14 cellular contexts compared by ENCODE assay signal in genomic region chr7:23021581-23021980, GRCh38. TPM values are rescaled to one million over a fixed set of nuclear protein-coding genes. Genes with fewer than 3 reads are reported as not detected.
DNase-seq lines count a peak whose midpoint lies in the region; TF ChIP-seq lines count a peak whose summit lies in the region.
"Had no signal": no experiment of that assay in that cellular context is flagged by ENCODE, and none has a peak within 500 bp of the region (broad histone marks: within the 10 kb centered on the region; RNA-seq: fewer than 3 reads in every experiment).

No MANE protein-coding gene starts in this region.

- H3K27ac ChIP-seq in GM23248: peak overlapping the region; percentile 93
- peak overlapping the region; percentile 94 for H3K27ac ChIP-seq in mammary epithelial cell (ENCODE audit: insufficient read depth, low read depth, low read length)
- H3K27ac ChIP-seq in osteoblast (ENCODE audit: low read depth, low read length): peak overlapping the region; percentile 79
- H3K27ac ChIP-seq: SJCRH30, thyroid gland, WERI-Rb-1 had no signal

- H3K9me3 ChIP-seq in GM23248 (ENCODE audit: low read depth): no peaks in the 10 kb centered on the region
- no peaks in the 10 kb centered on the region for H3K9me3 ChIP-seq in mammary epithelial cell (replicated peaks; ENCODE audit: insufficient read depth, low read length)
- H3K9me3 ChIP-seq in osteoblast (ENCODE audit: low read depth, low read length): no peaks in the 10 kb centered on the region
- H3K9me3 ChIP-seq: thyroid gland had no signal

- H3K4me1 ChIP-seq in GM23248 (ENCODE audit: insufficient read depth) (peaks cover 28% of the 10 kb centered on the region), mammary epithelial cell (ENCODE audit: insufficient read depth, low read length) (peaks cover 35% of the 10 kb centered on the region), osteoblast (ENCODE audit: insufficient read depth, low read length) (peaks cover 20% of the 10 kb centered on the region)
- H3K4me1 ChIP-seq: thyroid gland had no signal

- 10 to 11% methylated on average over 1 of the region's 1 CpG for WGBS in GM23248 (ENCODE audit: low coverage in 1 of 2, low lambda C conversion rate in 2 of 2, missing lambda C conversion rate in 2 of 2), 2 experiments
- 94% methylated on average over 1 of the region's 1 CpG for WGBS in mammary epithelial cell (ENCODE audit: low coverage, missing lambda C conversion rate)

- H3K27me3 ChIP-seq in GM23248 (replicated peaks; ENCODE audit: insufficient read depth) (no peaks in the 10 kb centered on the region), mammary epithelial cell (ENCODE audit: insufficient read depth, low read length) (no peaks in the 10 kb centered on the region), osteoblast (ENCODE audit: insufficient read depth, low read length) (no peaks in the 10 kb centered on the region)
- H3K27me3 ChIP-seq: SJCRH30, thyroid gland had no signal

- H2AFZ ChIP-seq in GM23248: no peak overlapping the region
- H2AFZ ChIP-seq in mammary epithelial cell (ENCODE audit: low read depth, low read length): peak overlapping the region; percentile 82
- no peak overlapping the region for H2AFZ ChIP-seq in osteoblast (ENCODE audit: low read length)

- CTCF ChIA-PET in mammary epithelial cell (lab: Charles Lee; ENCODE audit: low non-redundant PET): interaction anchor here (0.5 to 0.6 kb wide), 2 partner anchors 51 to 144 kb away, joined by 3 to 4 read pairs; no protein-coding TSS in a partner anchor

- no peaks in the 10 kb centered on the region for H3K79me2 ChIP-seq in GM23248 (ENCODE audit: insufficient read depth)
- no peaks in the 10 kb centered on the region for H3K79me2 ChIP-seq in mammary epithelial cell (ENCODE audit: insufficient read depth, low read length)
- no peaks in the 10 kb centered on the region for H3K79me2 ChIP-seq in osteoblast (ENCODE audit: insufficient read depth, low read length)

- H4K20me1 ChIP-seq in GM23248 (ENCODE audit: insufficient read depth) (no peaks in the 10 kb centered on the region), mammary epithelial cell (ENCODE audit: insufficient read depth, low read length) (no peaks in the 10 kb centered on the region), osteoblast (ENCODE audit: insufficient read depth, low read length) (no peaks in the 10 kb centered on the region)

- no peaks in the 10 kb centered on the region for H3K9me2 ChIP-seq in GM23248 (ENCODE audit: insufficient read depth)

- in situ Hi-C loops in GM23248 (cut with MboI): no loop called here
- in situ Hi-C loops in mammary epithelial cell (cut with MboI; ENCODE audit: low sequenced_read_pairs in 2 of 2): no loop called here

- H3K9ac ChIP-seq in GM23248 (no peak overlapping the region; the same call in 1 of the 2 replicates), mammary epithelial cell (ENCODE audit: insufficient read depth, low read length) (no peak overlapping the region)

- peak overlapping the region; percentile 44; the same call in 1 of the 2 replicates for H3K4me3 ChIP-seq in GM23248
- H3K4me3 ChIP-seq in mammary epithelial cell (replicated peaks in 1 of 3; ENCODE audit: insufficient read depth in 1 of 3, low read depth in 2 of 3, low read length in 3 of 3): no peak overlapping the region
- no peak overlapping the region for H3K4me3 ChIP-seq in osteoblast (ENCODE audit: insufficient read depth, low read length)
- H3K4me3 ChIP-seq: SJCRH30, thyroid gland had no signal

- TF ChIP-seq CTCF in mammary epithelial cell (conservative IDR thresholded peaks at IDR 0.05 in 1 of 2, IDR thresholded peaks at IDR 0.05 in 1 of 2; ENCODE audit: extremely low read depth in 1 of 2, insufficient read depth in 1 of 2, low read depth in 1 of 2, low read length in 2 of 2): no peak
- no peak for TF ChIP-seq CTCF in osteoblast (IDR thresholded peaks at IDR 0.05; ENCODE audit: extremely low read depth, low read depth, low read length)

- BruUV-seq in mammary epithelial cell (replicated peaks; lab: Mats Ljungman, UMichigan): TSS peak; percentile 67

- peak overlapping the region; percentile 58 for H3K4me2 ChIP-seq in GM23248 (ENCODE audit: unreplicated experiment)
- peak overlapping the region; percentile 51 for H3K4me2 ChIP-seq in mammary epithelial cell (ENCODE audit: insufficient read depth, low read depth, low read length)
- no peak overlapping the region for H3K4me2 ChIP-seq in osteoblast (ENCODE audit: insufficient read depth, low read length)

- DNase-seq in GM23248 (no peak), RPMI7951 (ENCODE audit: low read depth) (peak; percentile 26), mammary epithelial cell (no peak), osteoblast (ENCODE audit: insufficient read length, low spot score, missing footprints) (no peak), NCI-H345 (lab: John Stamatoyannopoulos, UW) (no peak), SW480 (ENCODE audit: low spot score) (no peak), posterior cingulate gyrus (no peak)
- DNase-seq: foreskin melanocyte, NCI-H1048, NCI-H2171, occipital lobe, SJCRH30, thyroid gland, WERI-Rb-1 had no signal

- intact Hi-C loops in mammary epithelial cell (cut with micrococcal nuclease): loop anchor here (10.0 kb wide), 1 partner anchor 917 kb away; no protein-coding TSS in a partner anchor
- intact Hi-C loops in posterior cingulate gyrus (cut with DNase I): no loop called here

- H3K36me3 ChIP-seq in GM23248 (ENCODE audit: low read depth): no peaks in the 10 kb centered on the region
- H3K36me3 ChIP-seq in mammary epithelial cell (ENCODE audit: insufficient read depth, low read length): no peaks in the 10 kb centered on the region
- no peaks in the 10 kb centered on the region for H3K36me3 ChIP-seq in osteoblast (ENCODE audit: insufficient read depth, low read length)
- H3K36me3 ChIP-seq: SJCRH30, thyroid gland, WERI-Rb-1 had no signal

- peaks cover 30% of the 10 kb centered on the region for H3F3A ChIP-seq in GM23248 (ENCODE audit: insufficient read depth)

- dilution Hi-C loops in mammary epithelial cell (cut with HindIII; ENCODE audit: low sequenced_read_pairs): no loop called here

RNA-seq across cellular contexts. Expression of gene HYCC1, which starts 7.7 kb away (rescaled TPM):
- 55.6 and 59.2 TPM in 2 replicates for total RNA-seq in GM23248 (2014; rRNA removed; shearing (Covaris generic))
- polyA plus RNA-seq in GM23248 (2016; fragmentation: Nextera tagmentation; extraction: Ambion mirVana): 56.9 and 62.9 TPM in 2 replicates
- total RNA-seq in RPMI7951 (2014; rRNA removed; shearing (Covaris generic)): 120 and 150 TPM in 2 replicates
- total RNA-seq in mammary epithelial cell: 10 to 100 TPM; 40.5 to 72.5 TPM
- polyA plus RNA-seq in mammary epithelial cell: 40.1 TPM
- 56.3 TPM for polyA minus RNA-seq in mammary epithelial cell
- total RNA-seq in osteoblast: 103 and 121 TPM in 2 replicates
